Comparison of ENCODE assay signal across 11 cellular contexts in genomic region chr3:130925628-130926027, GRCh38. TPM values are rescaled to one million over a fixed set of nuclear protein-coding genes. Genes with fewer than 3 reads are reported as not detected.
A peak's percentile ranks its signal among the peaks of the same experiment; 100 is the strongest.
DNase-seq lines count a peak whose midpoint lies in the region; ATAC-seq, FAIRE-seq and TF ChIP-seq lines count a peak whose summit lies in the region.
"Had no signal": no experiment of that assay in that cellular context is flagged by ENCODE, and none has a peak within 500 bp of the region (broad histone marks: within the 10 kb centered on the region; RNA-seq: fewer than 3 reads in every experiment).

No MANE protein-coding gene starts in this region.

- H3K79me2 ChIP-seq in H1 (ENCODE audit: control insufficient read depth in 1 of 2, insufficient read depth in 2 of 2, low read length in 2 of 2): peaks cover 10 to 93% of the 10 kb centered on the region in 2 experiments

- H3K27ac ChIP-seq in H1 (ENCODE audit: low read depth, low read length): no peak overlapping the region
- H3K27ac ChIP-seq in naive thymus-derived CD4-positive, alpha-beta T cell (ENCODE audit: low read depth, low read length): no peak overlapping the region
- H3K27ac ChIP-seq: hepatocyte had no signal

- no peak for TF ChIP-seq CTCF in H1 (IDR thresholded peaks at IDR 0.05; ENCODE audit: control extremely low read depth in 1 of 3, insufficient read depth in 1 of 3, low read depth in 1 of 3, low read length in 3 of 3)

- no peak overlapping the region for H3K4me3 ChIP-seq in H1 (ENCODE audit: extremely low read depth in 1 of 4, insufficient read depth in 2 of 4, low read depth in 3 of 4, low read length in 4 of 4)
- H3K4me3 ChIP-seq in naive thymus-derived CD4-positive, alpha-beta T cell (ENCODE audit: low read length): no peak overlapping the region
- H3K4me3 ChIP-seq: hepatocyte had no signal

- FAIRE-seq in H1 (lab: Jason Lieb, UNC): no peak

- H3K27me3 ChIP-seq in H1 (replicated peaks in 1 of 4; ENCODE audit: control insufficient read depth in 3 of 4, extremely low read depth in 1 of 4, insufficient read depth in 3 of 4, low read length in 3 of 4): no peaks in the 10 kb centered on the region
- H3K27me3 ChIP-seq in naive thymus-derived CD4-positive, alpha-beta T cell (ENCODE audit: control insufficient read depth in 2 of 2, insufficient read depth in 2 of 2, low read length in 2 of 2): no peaks in the 10 kb centered on the region
- H3K27me3 ChIP-seq: hepatocyte had no signal

- H3K23ac ChIP-seq in H1 (ENCODE audit: insufficient read length): peak overlapping the region; percentile 34

- intact Hi-C loops in naive thymus-derived CD4-positive, alpha-beta T cell (cut with micrococcal nuclease): no loop called here

- CTCF ChIA-PET in H1 (lab: Charles Lee; ENCODE audit: partially characterized antibody): interaction anchor here (0.9 kb wide), 1 partner anchor 165 kb away, joined by 4 read pairs; no protein-coding TSS in a partner anchor
- CTCF ChIA-PET in naive thymus-derived CD4-positive, alpha-beta T cell (lab: Charles Lee): no interaction called here

- no peak overlapping the region for H2AK5ac ChIP-seq in H1 (ENCODE audit: low read depth, low read length)

- 0 out of 2 replicates have a peak overlapping the region, but pooled peaks have one; percentile 21 for H2BK12ac ChIP-seq in H1 (ENCODE audit: low read depth, low read length)

- peaks cover 6 to 31% (median 9%) of the 10 kb centered on the region in 11 donors for H3K9me3 Mint-ChIP-seq in naive thymus-derived CD4-positive, alpha-beta T cell

- no peak overlapping the region for H3K4me2 ChIP-seq in H1 (ENCODE audit: insufficient read depth in 1 of 2, low read depth in 2 of 2, low read length in 2 of 2)
- H3K4me2 ChIP-seq: hepatocyte had no signal

- no peak overlapping the region for H3K18ac ChIP-seq in H1 (ENCODE audit: extremely low read depth, low read length)

- H3K79me1 ChIP-seq in H1 (ENCODE audit: low read depth, low read length): peaks cover 6% of the 10 kb centered on the region; the same call in 1 of the 2 replicates

- no peak overlapping the region for H2BK120ac ChIP-seq in H1 (replicated peaks; ENCODE audit: low read depth, low read length)

- H4K20me1 ChIP-seq in H1 (replicated peaks in 1 of 2; ENCODE audit: control insufficient read depth in 1 of 2, insufficient read depth in 2 of 2, low read length in 2 of 2): peaks cover 0 to 5% of the 10 kb centered on the region in 2 experiments

- POLR2A ChIA-PET in H1 (lab: Charles Lee; ENCODE audit: partially characterized antibody): interaction anchor here (0.9 kb wide), 1 partner anchor 517 kb away, joined by 3 read pairs; no protein-coding TSS in a partner anchor
- POLR2A ChIA-PET in naive thymus-derived CD4-positive, alpha-beta T cell (lab: Charles Lee): no interaction called here

- no peaks in the 10 kb centered on the region for H3K27me3 Mint-ChIP-seq in naive thymus-derived CD4-positive, alpha-beta T cell

- no peak overlapping the region for H4K8ac ChIP-seq in H1 (ENCODE audit: extremely low read depth, insufficient read depth, low read length)

- no peak overlapping the region for H3K9ac ChIP-seq in H1 (replicated peaks in 1 of 4; ENCODE audit: extremely low read depth in 1 of 4, low read depth in 3 of 4, low read length in 3 of 4)

- no peak overlapping the region for H3K4ac ChIP-seq in H1 (replicated peaks; ENCODE audit: insufficient read length, low read depth, low read length)

- no peak overlapping the region for H4K5ac ChIP-seq in H1 (ENCODE audit: insufficient read length, low read depth, low read length)

- H3K9me3 ChIP-seq in H1 (ENCODE audit: insufficient read depth in 2 of 2, low read depth in 1 of 2, low read length in 1 of 2): peaks cover 0 to 11% of the 10 kb centered on the region in 2 experiments; a peak in 2 of 4 replicates
- H3K9me3 ChIP-seq in naive thymus-derived CD4-positive, alpha-beta T cell (ENCODE audit: control insufficient read depth in 2 of 3, low read length in 3 of 3): peaks cover 0 to 3% (median 0%) of the 10 kb centered on the region in 3 experiments

- ATAC-seq in GM21447 (IDR thresholded peaks at IDR 0.05; ENCODE audit: unreplicated experiment) (peak; percentile 75), HG03520 (IDR thresholded peaks at IDR 0.05; ENCODE audit: unreplicated experiment) (peak; percentile 60)
- ATAC-seq in naive thymus-derived CD4-positive, alpha-beta T cell: no peak

- H3K4me1 Mint-ChIP-seq in naive thymus-derived CD4-positive, alpha-beta T cell: peaks cover 19 to 73% (median 56%) of the 10 kb centered on the region in 7 donors

- no peak for TF ChIP-seq EP300 in H1 (IDR thresholded peaks at IDR 0.05; ENCODE audit: borderline replicate concordance in 1 of 2, low read depth in 2 of 2, low read length in 2 of 2)

- no peak overlapping the region; the same call in 1 of the 2 replicates for H2BK5ac ChIP-seq in H1 (ENCODE audit: low read depth, low read length)

- no peak overlapping the region for H3K56ac ChIP-seq in H1 (replicated peaks; ENCODE audit: insufficient read length, low read depth, low read length)

- H3K27ac Mint-ChIP-seq in naive thymus-derived CD4-positive, alpha-beta T cell: no peak overlapping the region
- H3K27ac Mint-ChIP-seq: T-helper 1 cell treated with Interleukin-12 subunit alpha and Interleukin-12 subunit beta and Interleukin-4 antibody, amounts not matched to agents 30 μg/mL and 1 μg/mL, for 36 hours had no signal

- 89% methylated on average over 3 of the region's 3 CpGs; no CpG with 5 or more reads in 1 of the 2 experiments for WGBS in H1 (ENCODE audit: extremely low coverage in 1 of 2, insufficient coverage in 1 of 2, insufficient read length in 1 of 2, insufficient replicate concordance in 2 of 2, low coverage in 1 of 2, low lambda C conversion rate in 2 of 2, missing lambda C conversion rate in 1 of 2), 2 experiments

- DNase-seq in ELR (ENCODE audit: low read depth): peak; percentile 58
- DNase-seq in H1 (ENCODE audit: low read depth in 1 of 2, low spot score in 2 of 2): no peak
- DNase-seq in naive thymus-derived CD4-positive, alpha-beta T cell: no peak
- DNase-seq in stimulated activated CD4-positive, alpha-beta T cell treated with anti-CD3 and anti-CD28 coated beads, Interleukin-1b, Interleukin-23, amount 100 ng/mL, for 48 hours: no peak
- DNase-seq in cerebellar cortex (ENCODE audit: low spot score): no peak
- no peak for DNase-seq in hippocampal formation (lab: John Stamatoyannopoulos, UW)
- DNase-seq: KBM-7 had no signal

- H3K36me3 Mint-ChIP-seq in naive thymus-derived CD4-positive, alpha-beta T cell: peaks cover 13 to 33% (median 26%) of the 10 kb centered on the region in 5 donors

- no peak overlapping the region for H3K4me3 Mint-ChIP-seq in naive thymus-derived CD4-positive, alpha-beta T cell
- H3K4me3 Mint-ChIP-seq: T-helper 1 cell treated with Interleukin-12 subunit alpha and Interleukin-12 subunit beta and Interleukin-4 antibody, amounts not matched to agents 30 μg/mL and 1 μg/mL, for 36 hours had no signal

- H2AFZ ChIP-seq in H1 (ENCODE audit: low read length): no peak overlapping the region
- H2AFZ ChIP-seq: hepatocyte had no signal

- peaks cover 0 to 3% (median 0%) of the 10 kb centered on the region in 4 experiments; a peak in 2 of 8 replicates for H3K36me3 ChIP-seq in H1 (ENCODE audit: control insufficient read depth in 2 of 4, insufficient read depth in 4 of 4, low read length in 3 of 4)
- no peaks in the 10 kb centered on the region for H3K36me3 ChIP-seq in naive thymus-derived CD4-positive, alpha-beta T cell (ENCODE audit: control insufficient read depth in 2 of 3, insufficient read depth in 3 of 3, low read length in 3 of 3)

- TF ChIP-seq POLR2A in H1 (IDR thresholded peaks at IDR 0.05; ENCODE audit: control extremely low read depth in 1 of 2, low read depth in 2 of 2, low read length in 2 of 2): no peak

- no peaks in the 10 kb centered on the region; a peak in 1 of 7 replicates for H3K4me1 ChIP-seq in H1 (replicated peaks in 1 of 4; ENCODE audit: control insufficient read depth in 3 of 4, insufficient read depth in 4 of 4, low read length in 3 of 4)
- H3K4me1 ChIP-seq in naive thymus-derived CD4-positive, alpha-beta T cell (ENCODE audit: control insufficient read depth in 2 of 2, insufficient read depth in 2 of 2, low read length in 2 of 2): no peaks in the 10 kb centered on the region

- no peaks in the 10 kb centered on the region for H3K23me2 ChIP-seq in H1 (ENCODE audit: low read depth, low read length)

- TF ChIP-seq RAD21 in H1 (IDR thresholded peaks at IDR 0.05 in 1 of 2, conservative IDR thresholded peaks at IDR 0.05 in 1 of 2; ENCODE audit: low read depth in 2 of 2, low read length in 2 of 2): no peak

- H2BK15ac ChIP-seq in H1 (ENCODE audit: low read length): no peak overlapping the region

- H4K91ac ChIP-seq in H1 (replicated peaks; ENCODE audit: insufficient read length, low read length): no peak overlapping the region

- H3K14ac ChIP-seq in H1 (ENCODE audit: insufficient read length): no peak overlapping the region

- H2BK20ac ChIP-seq in H1 (ENCODE audit: low read length): no peak overlapping the region

TF ChIP-seq in H1, 55 proteins besides CTCF, POLR2A, EP300 and RAD21 (continues in another document):
- TF ChIP-seq KDM4A (IDR thresholded peaks at IDR 0.05; ENCODE audit: low read depth, low read length, severe bottlenecking) (no peak), TAF1 (IDR thresholded peaks at IDR 0.05; ENCODE audit: low read depth, low read length) (no peak), MAX (IDR thresholded peaks at IDR 0.05) (no peak), BACH1 (IDR thresholded peaks at IDR 0.05; ENCODE audit: low read length) (no peak), CEBPB (IDR thresholded peaks at IDR 0.05; ENCODE audit: low read depth, low read length) (no peak), MAFK (IDR thresholded peaks at IDR 0.05; ENCODE audit: low read depth, low read length) (no peak), BRCA1 (IDR thresholded peaks at IDR 0.05; ENCODE audit: low read depth, low read length) (no peak), EZH2 (IDR thresholded peaks at IDR 0.05; ENCODE audit: low read depth, low read length, severe bottlenecking) (no peak), SP1 (IDR thresholded peaks at IDR 0.05; ENCODE audit: low read depth, low read length) (no peak)

RNA-seq across cellular contexts. Expression of gene ATP2C1, which starts 31.7 kb away (rescaled TPM):
- total RNA-seq in H1 (2021; fragmentation: NEBNext Ultra II Directional; extraction: Animal tissue kit (Norgen Biotek cat#: 25700)): 68.5 and 70.2 TPM in 2 replicates
- polyA plus RNA-seq in H1 (2011; rRNA removed): 25.4 and 50.7 TPM in 2 replicates
- 40.7 TPM for polyA plus RNA-seq in H1 (2011; cell fraction: cytosol; rRNA removed)
- polyA plus RNA-seq in H1 (2011; cell fraction: nucleus; rRNA removed): 14.9 TPM
- polyA plus RNA-seq in H1 (2012, experiment 1 of 2): 38.0 to 75.0 TPM (median 49.4 TPM) in 4 replicates
- 4.0 TPM for polyA plus RNA-seq in H1 (2012, experiment 2 of 2)
- 55.1 TPM for polyA plus RNA-seq in H1 (2013, experiment 1 of 2)
- polyA plus RNA-seq in H1 (2013, experiment 2 of 2): 62.9 TPM
- 73.8 and 103 TPM in 2 replicates for polyA minus RNA-seq in H1 (2011; rRNA and poly(A)+ RNA removed)
- polyA minus RNA-seq in H1 (2011; cell fraction: cytosol; rRNA and poly(A)+ RNA removed): 47.3 TPM
- polyA minus RNA-seq in H1 (2011; cell fraction: nucleus; rRNA and poly(A)+ RNA removed): 50.2 TPM
- total RNA-seq in naive thymus-derived CD4-positive, alpha-beta T cell: 10 to 100 TPM; 42.6 to 64.9 (median 50.5) TPM
- 1 to 10 TPM; 6.6 to 8.7 TPM for polyA plus RNA-seq in naive thymus-derived CD4-positive, alpha-beta T cell
